ENCODE assay signal across 1 cellular context in the genomic region with DNA sequence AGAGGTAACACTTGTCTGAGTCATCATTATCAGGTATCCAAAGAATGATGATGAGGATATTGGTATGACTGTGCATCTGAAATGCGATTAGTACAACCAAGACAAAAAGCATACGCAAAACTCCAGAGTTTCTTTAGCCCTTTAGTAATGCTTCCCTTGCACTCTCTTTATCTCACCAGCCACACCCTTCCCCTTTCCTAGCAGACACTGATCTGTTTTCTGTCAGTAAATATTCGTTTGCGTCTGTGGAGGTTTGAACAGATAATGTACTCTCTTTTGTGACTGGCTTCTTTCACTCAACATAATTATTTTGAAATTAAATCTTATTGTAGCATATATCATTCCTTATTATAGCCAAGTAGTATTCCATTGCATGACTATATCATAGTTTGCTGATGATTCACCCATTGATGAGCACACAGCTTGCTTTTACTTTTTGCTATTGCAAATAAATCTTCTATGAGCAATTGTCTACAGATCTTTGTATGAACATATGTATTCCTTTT.
A peak's percentile ranks its signal among the peaks of the same experiment; 100 is the strongest.
TF ChIP-seq lines count a peak whose summit lies in the region.

No MANE protein-coding gene starts in this region.

TF ChIP-seq in SK-N-SH treated with all-trans-retinoic acid at 6 μM for 48 hours, 23 proteins besides CTCF, POLR2A, EP300 and RAD21 (continued from another document):
- TF ChIP-seq BACH2 (CRISPR knock-in tag; IDR thresholded peaks at IDR 0.05; ENCODE audit: borderline replicate concordance) (no peak), TCF4 (CRISPR knock-in tag; IDR thresholded peaks at IDR 0.05; ENCODE audit: borderline replicate concordance) (peak; percentile 88), ARNTL (CRISPR knock-in tag; IDR thresholded peaks at IDR 0.05; ENCODE audit: borderline replicate concordance, low read depth) (no peak), SNAI2 (CRISPR knock-in tag; IDR thresholded peaks at IDR 0.05) (peak; percentile 89; the same call in 1 of the 2 replicates), ZNF8 (CRISPR knock-in tag; IDR thresholded peaks at IDR 0.05) (peak; percentile 22; the same call in 1 of the 2 replicates), ZFP30 (CRISPR knock-in tag; IDR thresholded peaks at IDR 0.05) (no peak), OSR1 (CRISPR knock-in tag; IDR thresholded peaks at IDR 0.05) (no peak), ZC3H10 (CRISPR knock-in tag; IDR thresholded peaks at IDR 0.05) (peak; percentile 63; the same call in 1 of the 2 replicates), ZNF70 (CRISPR knock-in tag; IDR thresholded peaks at IDR 0.05) (no peak), CSDC2 (CRISPR knock-in tag; IDR thresholded peaks at IDR 0.05) (no peak; the same call in 1 of the 2 replicates), PPARA (CRISPR knock-in tag; IDR thresholded peaks at IDR 0.05; ENCODE audit: borderline replicate concordance) (no peak)
- TF ChIP-seq, protein P1, sequence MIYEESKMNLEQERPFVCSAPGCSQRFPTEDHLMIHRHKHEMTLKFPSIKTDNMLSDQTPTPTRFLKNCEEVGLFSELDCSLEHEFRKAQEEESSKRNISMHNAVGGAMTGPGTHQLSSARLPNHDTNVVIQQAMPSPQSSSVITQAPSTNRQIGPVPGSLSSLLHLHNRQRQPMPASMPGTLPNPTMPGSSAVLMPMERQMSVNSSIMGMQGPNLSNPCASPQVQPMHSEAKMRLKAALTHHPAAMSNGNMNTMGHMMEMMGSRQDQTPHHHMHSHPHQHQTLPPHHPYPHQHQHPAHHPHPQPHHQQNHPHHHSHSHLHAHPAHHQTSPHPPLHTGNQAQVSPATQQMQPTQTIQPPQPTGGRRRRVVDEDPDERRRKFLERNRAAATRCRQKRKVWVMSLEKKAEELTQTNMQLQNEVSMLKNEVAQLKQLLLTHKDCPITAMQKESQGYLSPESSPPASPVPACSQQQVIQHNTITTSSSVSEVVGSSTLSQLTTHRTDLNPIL (CRISPR knock-in tag; IDR thresholded peaks at IDR 0.05; ENCODE audit: low read depth), result peak; percentile 97
- TF ChIP-seq, protein P2, sequence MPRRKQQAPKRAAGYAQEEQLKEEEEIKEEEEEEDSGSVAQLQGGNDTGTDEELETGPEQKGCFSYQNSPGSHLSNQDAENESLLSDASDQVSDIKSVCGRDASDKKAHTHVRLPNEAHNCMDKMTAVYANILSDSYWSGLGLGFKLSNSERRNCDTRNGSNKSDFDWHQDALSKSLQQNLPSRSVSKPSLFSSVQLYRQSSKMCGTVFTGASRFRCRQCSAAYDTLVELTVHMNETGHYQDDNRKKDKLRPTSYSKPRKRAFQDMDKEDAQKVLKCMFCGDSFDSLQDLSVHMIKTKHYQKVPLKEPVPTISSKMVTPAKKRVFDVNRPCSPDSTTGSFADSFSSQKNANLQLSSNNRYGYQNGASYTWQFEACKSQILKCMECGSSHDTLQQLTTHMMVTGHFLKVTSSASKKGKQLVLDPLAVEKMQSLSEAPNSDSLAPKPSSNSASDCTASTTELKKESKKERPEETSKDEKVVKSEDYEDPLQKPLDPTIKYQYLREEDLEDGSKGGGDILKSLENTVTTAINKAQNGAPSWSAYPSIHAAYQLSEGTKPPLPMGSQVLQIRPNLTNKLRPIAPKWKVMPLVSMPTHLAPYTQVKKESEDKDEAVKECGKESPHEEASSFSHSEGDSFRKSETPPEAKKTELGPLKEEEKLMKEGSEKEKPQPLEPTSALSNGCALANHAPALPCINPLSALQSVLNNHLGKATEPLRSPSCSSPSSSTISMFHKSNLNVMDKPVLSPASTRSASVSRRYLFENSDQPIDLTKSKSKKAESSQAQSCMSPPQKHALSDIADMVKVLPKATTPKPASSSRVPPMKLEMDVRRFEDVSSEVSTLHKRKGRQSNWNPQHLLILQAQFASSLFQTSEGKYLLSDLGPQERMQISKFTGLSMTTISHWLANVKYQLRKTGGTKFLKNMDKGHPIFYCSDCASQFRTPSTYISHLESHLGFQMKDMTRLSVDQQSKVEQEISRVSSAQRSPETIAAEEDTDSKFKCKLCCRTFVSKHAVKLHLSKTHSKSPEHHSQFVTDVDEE (CRISPR knock-in tag; IDR thresholded peaks at IDR 0.05), result no peak; the same call in none of the 2 replicates
- TF ChIP-seq, protein P3, sequence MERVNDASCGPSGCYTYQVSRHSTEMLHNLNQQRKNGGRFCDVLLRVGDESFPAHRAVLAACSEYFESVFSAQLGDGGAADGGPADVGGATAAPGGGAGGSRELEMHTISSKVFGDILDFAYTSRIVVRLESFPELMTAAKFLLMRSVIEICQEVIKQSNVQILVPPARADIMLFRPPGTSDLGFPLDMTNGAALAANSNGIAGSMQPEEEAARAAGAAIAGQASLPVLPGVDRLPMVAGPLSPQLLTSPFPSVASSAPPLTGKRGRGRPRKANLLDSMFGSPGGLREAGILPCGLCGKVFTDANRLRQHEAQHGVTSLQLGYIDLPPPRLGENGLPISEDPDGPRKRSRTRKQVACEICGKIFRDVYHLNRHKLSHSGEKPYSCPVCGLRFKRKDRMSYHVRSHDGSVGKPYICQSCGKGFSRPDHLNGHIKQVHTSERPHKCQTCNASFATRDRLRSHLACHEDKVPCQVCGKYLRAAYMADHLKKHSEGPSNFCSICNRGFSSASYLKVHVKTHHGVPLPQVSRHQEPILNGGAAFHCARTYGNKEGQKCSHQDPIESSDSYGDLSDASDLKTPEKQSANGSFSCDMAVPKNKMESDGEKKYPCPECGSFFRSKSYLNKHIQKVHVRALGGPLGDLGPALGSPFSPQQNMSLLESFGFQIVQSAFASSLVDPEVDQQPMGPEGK (CRISPR knock-in tag; IDR thresholded peaks at IDR 0.05; ENCODE audit: borderline replicate concordance), result peak; percentile 92
